In genomic region chr2:52904511-52904910, GRCh38 we compare ENCODE assay signal across 18 cellular contexts.
"Had no signal": no experiment of that assay in that cellular context is flagged by ENCODE, and none has a peak within 500 bp of the region (broad histone marks: within the 10 kb centered on the region; RNA-seq: fewer than 3 reads in every experiment).

No MANE protein-coding gene starts in this region.

- H3K4me1 ChIP-seq: esophagus muscularis mucosa, left lung, neural progenitor cell, transverse colon had no signal

- H3K4me2 ChIP-seq: neural progenitor cell had no signal

- H3K9ac ChIP-seq: neural progenitor cell had no signal

- H3K36me3 ChIP-seq: brain microvascular endothelial cell, esophagus muscularis mucosa, left lung, neural progenitor cell, ovary, transverse colon had no signal

- DNase-seq: activated CD4-positive, alpha-beta T cell treated with anti-CD3 and anti-CD28 coated beads, Interleukin-2, amount 50 U/mL, for 1 hour; activated CD4-positive, CD25-positive, alpha-beta regulatory T cell; activated naive CD4-positive, alpha-beta T cell treated with anti-CD3 and anti-CD28 coated beads, Interleukin-2, amount 50 U/mL, for 16 hours; amygdala; brain microvascular endothelial cell; cerebellar nuclear complex; dorsolateral prefrontal cortex; foreskin melanocyte; head of caudate nucleus; left lung; ovary; small intestine; transverse colon had no signal

- H3K27ac ChIP-seq: brain microvascular endothelial cell, dorsolateral prefrontal cortex, esophagus muscularis mucosa, left lung, neural progenitor cell, ovary, transverse colon had no signal

- H3K9me3 ChIP-seq: ovary, transverse colon had no signal

- ATAC-seq: left lung, SK-N-SH treated with all-trans-retinoic acid at 6 μM for 48 hours had no signal

- H2AFZ ChIP-seq: neural progenitor cell had no signal

- H3K27ac Mint-ChIP-seq: activated T-helper 2 cell treated with anti-CD3 and anti-CD28 coated beads, Interferon-gamma antibody, Interleukin-2, Interleukin-4, amounts not matched to agents 10 μg/mL and 5 μg/mL and 100 μg/mL, durations not matched to agents 14 hours and 24 hours and 36 hours; neural progenitor cell; T-helper 1 cell treated with Interleukin-12 subunit alpha and Interleukin-12 subunit beta and Interleukin-4 antibody, amounts not matched to agents 30 μg/mL and 1 μg/mL, for 36 hours had no signal

- H3K36me3 Mint-ChIP-seq: neural progenitor cell had no signal

- H3K27me3 ChIP-seq: brain microvascular endothelial cell, dorsolateral prefrontal cortex, esophagus muscularis mucosa, left lung, neural progenitor cell, ovary, transverse colon had no signal

- H3K4me3 ChIP-seq: dorsolateral prefrontal cortex, esophagus muscularis mucosa, left lung, neural progenitor cell, ovary, transverse colon had no signal

- H3K4me3 Mint-ChIP-seq: neural progenitor cell; T-helper 1 cell treated with Interleukin-12 subunit alpha and Interleukin-12 subunit beta and Interleukin-4 antibody, amounts not matched to agents 30 μg/mL and 1 μg/mL, for 36 hours had no signal
